In genomic region chr12:88248606-88249005, GRCh38 we compare ENCODE assay signal across 27 cellular contexts.
"Had no signal": no experiment of that assay in that cellular context is flagged by ENCODE, and none has a peak within 500 bp of the region (broad histone marks: within the 10 kb centered on the region; RNA-seq: fewer than 3 reads in every experiment).

No MANE protein-coding gene starts in this region.

- H3K9me3 ChIP-seq: Peyer's patch, SJCRH30, SK-N-SH had no signal

- H3K27me3 ChIP-seq: brain microvascular endothelial cell, cardiac muscle cell, Peyer's patch, SJCRH30 had no signal

- H3K9ac ChIP-seq: SK-N-SH had no signal

- H3K4me1 ChIP-seq: Peyer's patch, SJCRH30 had no signal

- H3K4me2 ChIP-seq: SK-N-SH had no signal

- H3K4me3 ChIP-seq: cardiac muscle cell, Peyer's patch, SJCRH30 had no signal

- H3K36me3 ChIP-seq: brain microvascular endothelial cell, cardiac muscle cell, Peyer's patch, SJCRH30 had no signal

- ATAC-seq: activated T-helper 17 cell treated with anti-CD3 and anti-CD28 coated beads, Interleukin-2, amount 50 U/mL, for 72 hours had no signal

- DNase-seq: activated CD4-positive, alpha-beta memory T cell treated with anti-CD3 and anti-CD28 coated beads, Interleukin-2, amount 10 ng/mL, durations not matched to agents 7 days and 5 days; activated CD4-positive, alpha-beta T cell treated with anti-CD3 and anti-CD28 coated beads, Interleukin-2, amount 10 ng/mL, durations not matched to agents 7 days and 5 days; activated CD4-positive, CD25-positive, alpha-beta regulatory T cell; activated gamma-delta T cell; activated naive CD4-positive, alpha-beta T cell treated with anti-CD3 and anti-CD28 coated beads for 36 hours; activated T-cell treated with anti-CD3 and anti-CD28 coated beads for 4 hours; activated T-cell treated with anti-CD3 and anti-CD28 coated beads, Interleukin-2, amount 50 U/mL, for 48 hours; amygdala; brain microvascular endothelial cell; NCI-H1048; NCI-H146; NCI-H1930; NCI-H2171; NCI-H2227 treated with DMSO at 0.1 percent for 48 hours; NCI-H510A; NCI-H526 treated with DMSO at 0.1 percent for 48 hours; NK-92 treated with Interleukin-12 subunit alpha and Interleukin-12 subunit beta, amount 100 ng/mL, for 24 hours; OCI-M1; Peyer's patch; Right ventricle myocardium superior; SJCRH30; SK-N-SH; T-helper 1 cell had no signal

- H3K27ac ChIP-seq: brain microvascular endothelial cell, cardiac muscle cell, Peyer's patch, RWPE1, SJCRH30, VCaP had no signal
